Comparison of ENCODE assay signal across 9 cellular contexts in the genomic region with DNA sequence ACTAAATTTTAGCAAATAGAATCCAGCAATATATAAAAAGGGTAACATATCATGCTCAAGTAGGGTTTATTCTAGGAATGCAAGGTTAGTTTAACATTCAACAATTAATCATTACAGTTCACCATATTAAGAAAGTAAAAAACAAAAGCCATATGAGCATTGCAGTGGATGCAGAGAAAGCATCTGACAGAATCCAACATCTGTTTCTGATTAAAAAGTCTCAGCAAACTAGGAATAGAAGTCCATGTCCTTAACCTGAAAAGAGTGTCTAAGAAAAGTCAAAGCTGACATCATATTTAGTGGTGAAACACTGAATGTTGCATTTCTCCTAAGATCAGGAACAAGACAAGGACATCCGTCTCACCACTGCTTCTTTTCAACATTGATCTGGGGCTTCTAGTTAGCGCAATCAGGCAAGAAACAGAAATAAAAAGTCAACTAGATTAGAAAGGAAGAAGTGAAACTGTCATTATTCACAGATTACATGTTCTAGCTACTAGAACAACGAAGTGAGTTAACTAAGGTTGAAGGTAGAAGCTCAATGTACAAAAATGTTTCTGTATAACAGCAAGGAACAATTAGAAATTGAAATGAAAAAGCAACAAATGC. TPM values are rescaled to one million over a fixed set of nuclear protein-coding genes. Genes with fewer than 3 reads are reported as not detected.
A peak's percentile ranks its signal among the peaks of the same experiment; 100 is the strongest.
DNase-seq lines count a peak whose midpoint lies in the region; ATAC-seq, FAIRE-seq and TF ChIP-seq lines count a peak whose summit lies in the region.
"Had no signal": no experiment of that assay in that cellular context is flagged by ENCODE, and none has a peak within 500 bp of the region (broad histone marks: within the 10 kb centered on the region; RNA-seq: fewer than 3 reads in every experiment).

No MANE protein-coding gene starts in this region.

- TF ChIP-seq CTCF in fibroblast of mammary gland (conservative IDR thresholded peaks at IDR 0.05; ENCODE audit: control insufficient read depth, insufficient read depth, low read depth, low read length) (no peak), pancreas (IDR thresholded peaks at IDR 0.05) (no peak)

- WGBS in pancreas, 2 donors: 93 to 99% methylated on average over 3 of the region's 3 CpGs

- intact Hi-C loops in pancreas (cut with DNase I): no loop called here

- DNase-seq in fibroblast of mammary gland (ENCODE audit: low read depth) (peak; percentile 70), foreskin melanocyte (no peak), pancreas (no peak)
- no peak for DNase-seq in activated CD8-positive, alpha-beta memory T cell treated with anti-CD3 and anti-CD28 coated beads for 24 hours
- no peak for DNase-seq in stimulated activated CD4-positive, alpha-beta T cell treated with anti-CD3 and anti-CD28 coated beads, Interleukin-4, amount 100 ng/mL, for 1 hour
- DNase-seq: heart left ventricle had no signal

- no peaks in the 10 kb centered on the region for H3K9me3 ChIP-seq in pancreas
- H3K9me3 ChIP-seq: heart left ventricle had no signal

- no peaks in the 10 kb centered on the region for H3K27me3 ChIP-seq in pancreas
- H3K27me3 ChIP-seq: heart left ventricle had no signal

- no peaks in the 10 kb centered on the region for H3K4me1 ChIP-seq in pancreas
- H3K4me1 ChIP-seq: heart left ventricle had no signal

- H3K27ac ChIP-seq in pancreas: no peak overlapping the region
- H3K27ac ChIP-seq: heart left ventricle had no signal

- ATAC-seq in GM18519 (IDR thresholded peaks at IDR 0.05; ENCODE audit: low FRiP score, unreplicated experiment) (peak; percentile 75), GM21786 (IDR thresholded peaks at IDR 0.05; ENCODE audit: unreplicated experiment) (peak; percentile 97), HG03460 (IDR thresholded peaks at IDR 0.05; ENCODE audit: unreplicated experiment) (peak; percentile 64), pancreas (no peak)
- ATAC-seq: heart left ventricle had no signal

- no peak for FAIRE-seq in pancreas (lab: Jason Lieb, UNC)

- H3K4me3 ChIP-seq in fibroblast of mammary gland (ENCODE audit: control insufficient read depth, low read depth, low read length): no peak overlapping the region
- no peak overlapping the region for H3K4me3 ChIP-seq in pancreas
- H3K4me3 ChIP-seq: heart left ventricle had no signal

- H3K36me3 ChIP-seq in pancreas: no peaks in the 10 kb centered on the region

RNA-seq across cellular contexts. Expression of gene MRPL1, which starts 49.3 kb away (rescaled TPM):
- 10 to 100 TPM in 4 of 6 donors, 1 to 10 TPM in 2; 8.0 to 16.0 (median 12.4) TPM for total RNA-seq in pancreas
- 10 to 100 TPM; 21.5 to 27.7 TPM for polyA plus RNA-seq in pancreas

Comparison
In these comparisons a context has a peak if more than half of its experiments do, and no peak if none do; other contexts are left out.
1. ATAC-seq: peak in GM18519 (single experiment), GM21786 (single experiment) and HG03460 (single experiment); none in pancreas (0 of 4).